In the genomic region with DNA sequence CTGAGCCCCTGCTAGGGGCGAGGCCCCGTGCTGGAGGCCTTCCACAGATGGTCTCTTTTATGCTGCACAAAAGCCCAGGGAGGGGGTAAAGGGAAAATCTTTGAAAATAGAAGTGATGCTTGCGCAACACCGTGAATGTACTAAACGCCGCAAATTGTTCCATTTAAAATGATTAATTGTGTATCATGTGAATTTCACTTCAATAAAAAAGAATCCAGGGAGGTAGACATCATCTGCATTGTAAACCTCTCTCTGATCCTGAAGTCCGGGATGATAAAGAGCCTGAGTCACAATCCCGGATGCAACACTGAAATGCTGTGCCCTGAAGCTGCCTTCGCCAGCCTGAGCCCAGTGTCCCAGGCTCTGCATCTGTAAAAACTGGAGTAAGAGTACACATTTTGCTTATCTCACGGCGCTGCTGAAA, we compare ENCODE assay signal across 11 cellular contexts.
DNase-seq lines count a peak whose midpoint lies in the region; ATAC-seq and TF ChIP-seq lines count a peak whose summit lies in the region.
"Had no signal": no experiment of that assay in that cellular context is flagged by ENCODE, and none has a peak within 500 bp of the region (broad histone marks: within the 10 kb centered on the region; RNA-seq: fewer than 3 reads in every experiment).

No MANE protein-coding gene starts in this region.

- H3K4me1 ChIP-seq in mucosa of descending colon (ENCODE audit: low read depth) = peaks cover 17% of the 10 kb centered on the region

- peak overlapping the region in 5 of 7 donors; percentile 16 to 77 (median 75) for H3K27ac Mint-ChIP-seq in CD14-positive monocyte
- peak overlapping the region; percentile 78 for H3K27ac Mint-ChIP-seq in chondrocyte (ENCODE audit: unreplicated experiment)
- H3K27ac Mint-ChIP-seq: memory B cell had no signal

- H3K4me3 ChIP-seq in mucosa of descending colon = no peak overlapping the region
- H3K4me3 ChIP-seq: cardiac muscle cell had no signal

- peaks cover 13 to 32% of the 10 kb centered on the region in 2 donors for H3K36me3 Mint-ChIP-seq in CD14-positive monocyte
- peaks cover 3% of the 10 kb centered on the region for H3K36me3 Mint-ChIP-seq in chondrocyte (ENCODE audit: low read depth)
- H3K36me3 Mint-ChIP-seq: memory B cell had no signal

- DNase-seq in CD14-positive monocyte (ENCODE audit: low spot score) (no peak), NCI-H2227 (lab: John Stamatoyannopoulos, UW; ENCODE audit: unreplicated experiment) (peak; percentile 39), chondrocyte (ENCODE audit: low spot score) (no peak), mucosa of descending colon (peak in 1 of 3 donors; percentile 49), NCI-H1105 treated with DMSO at 0.1 percent for 48 hours (lab: John Stamatoyannopoulos, UW) (no peak), left lobe of liver (ENCODE audit: low spot score) (no peak)
- DNase-seq: stimulated activated CD4-positive, alpha-beta T cell treated with anti-CD3 and anti-CD28 coated beads, Interleukin-4, amount 100 ng/mL, for 24 hours had no signal

- H3K27me3 Mint-ChIP-seq in CD14-positive monocyte (ENCODE audit: low read depth in 3 of 3) = peaks cover 0 to 3% (median 1%) of the 10 kb centered on the region in 3 donors
- no peaks in the 10 kb centered on the region for H3K27me3 Mint-ChIP-seq in chondrocyte (ENCODE audit: low read depth)
- H3K27me3 Mint-ChIP-seq: memory B cell had no signal

- H3K9me3 ChIP-seq in mucosa of descending colon = no peaks in the 10 kb centered on the region

- intact Hi-C loops in CD14-positive monocyte (cut with micrococcal nuclease) (no loop called here), mucosa of descending colon (cut with DNase I, micrococcal nuclease) (no loop called here)

- TF ChIP-seq CTCF in CD14-positive monocyte (IDR thresholded peaks at IDR 0.05) = no peak
- no peak for TF ChIP-seq CTCF in chondrocyte (IDR thresholded peaks at IDR 0.05)
- TF ChIP-seq CTCF in mucosa of descending colon (IDR thresholded peaks at IDR 0.05) = no peak

- H3K9me3 Mint-ChIP-seq in CD14-positive monocyte = no peaks in the 10 kb centered on the region
- no peaks in the 10 kb centered on the region for H3K9me3 Mint-ChIP-seq in chondrocyte (ENCODE audit: low read depth)
- H3K9me3 Mint-ChIP-seq: memory B cell had no signal

- ATAC-seq in mucosa of descending colon (peak; percentile 71), HG03520 (IDR thresholded peaks at IDR 0.05; ENCODE audit: unreplicated experiment) (no peak), left lobe of liver (no peak), GM21825 (IDR thresholded peaks at IDR 0.05; ENCODE audit: unreplicated experiment) (no peak)

- no peak overlapping the region for H3K4me3 Mint-ChIP-seq in CD14-positive monocyte
- H3K4me3 Mint-ChIP-seq in chondrocyte (ENCODE audit: unreplicated experiment) = no peak overlapping the region
- H3K4me3 Mint-ChIP-seq: memory B cell had no signal

- H3K36me3 ChIP-seq in mucosa of descending colon (ENCODE audit: low read depth) = no peaks in the 10 kb centered on the region
- H3K36me3 ChIP-seq: cardiac muscle cell had no signal

- H3K4me1 Mint-ChIP-seq in CD14-positive monocyte (peaks cover 20% of the 10 kb centered on the region), chondrocyte (ENCODE audit: low read depth) (peaks cover 52% of the 10 kb centered on the region)
